In the genomic region with DNA sequence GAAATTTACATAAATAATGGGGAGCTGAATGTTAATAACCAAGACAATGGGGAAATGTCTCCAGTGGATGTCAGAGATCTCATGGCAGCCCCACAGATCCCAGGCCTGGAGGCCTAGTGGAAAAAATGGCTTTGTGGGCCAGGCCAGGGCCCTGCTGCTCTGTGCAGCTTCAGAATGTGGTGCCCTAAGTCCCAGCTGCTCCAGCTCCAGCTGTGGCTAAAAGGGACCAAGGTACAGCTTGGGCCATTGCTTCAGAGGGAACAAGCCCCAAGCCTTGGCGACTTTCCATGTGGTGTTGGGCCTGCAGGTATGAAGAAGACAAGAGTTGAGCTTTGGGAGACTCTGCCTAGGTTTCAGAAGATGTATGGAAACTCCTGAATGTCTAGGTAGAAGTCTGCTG, we compare ENCODE assay signal across 8 cellular contexts.
"Had no signal": no experiment of that assay in that cellular context is flagged by ENCODE, and none has a peak within 500 bp of the region (broad histone marks: within the 10 kb centered on the region; RNA-seq: fewer than 3 reads in every experiment).

No MANE protein-coding gene starts in this region.

- FAIRE-seq: H1, H54, HTR-8/SVneo had no signal

- DNase-seq: H9, HCEC 1CT, KBM-7 had no signal

- H3K27me3 Mint-ChIP-seq: IgD-negative memory B cell had no signal

- H3K27ac Mint-ChIP-seq: GM23338, H9, IgD-negative memory B cell had no signal

- H3K36me3 Mint-ChIP-seq: IgD-negative memory B cell had no signal

- H3K9me3 Mint-ChIP-seq: GM23338, H9 had no signal

- H3K4me3 ChIP-seq: GM23338 had no signal

- ATAC-seq: GM23338 had no signal

- H3K4me3 Mint-ChIP-seq: GM23338, H9, IgD-negative memory B cell had no signal

- H3K4me1 Mint-ChIP-seq: GM23338, H9, IgD-negative memory B cell had no signal
